ENCODE assay signal across 8 cellular contexts in the genomic region with DNA sequence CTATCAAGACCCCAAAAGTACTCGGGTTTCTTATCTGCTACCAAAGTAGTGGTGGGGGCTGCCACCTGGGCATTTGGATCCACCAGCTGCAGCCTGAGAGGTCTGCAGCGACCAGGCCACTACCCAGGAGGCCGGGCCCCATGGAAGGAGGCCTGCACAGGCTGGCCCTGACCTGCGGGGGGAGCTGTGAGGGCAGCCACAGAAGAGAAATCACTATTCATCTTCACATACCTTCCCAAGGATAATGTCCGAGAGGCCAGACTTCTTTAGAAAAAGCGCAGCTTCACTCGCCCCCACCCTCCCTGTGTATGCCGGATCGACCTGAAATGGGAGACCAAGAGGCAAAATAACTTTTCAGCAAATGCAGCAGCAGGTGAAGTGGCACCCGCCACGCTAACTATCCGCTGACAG. TPM values are rescaled to one million over a fixed set of nuclear protein-coding genes. Genes with fewer than 3 reads are reported as not detected.
DNase-seq lines count a peak whose midpoint lies in the region; ATAC-seq and TF ChIP-seq lines count a peak whose summit lies in the region.

No MANE protein-coding gene starts in this region.

- no peak overlapping the region for H3K4me2 ChIP-seq in HCT116 (ENCODE audit: low read length)

- H3K9me3 ChIP-seq in HCT116 (ENCODE audit: control insufficient read depth in 1 of 2, insufficient read depth in 1 of 2, low read depth in 1 of 2, low read length in 2 of 2), result no peaks in the 10 kb centered on the region

- H3K27ac ChIP-seq in HCT116 (ENCODE audit: low read depth, low read length), result no peak overlapping the region

- POLR2A ChIA-PET in BJ (lab: Charles Lee) (no interaction called here), HCT116 (lab: Charles Lee) (no interaction called here)

- H3K79me2 ChIP-seq in HCT116 (ENCODE audit: insufficient read depth, low read length), result peaks cover 52% of the 10 kb centered on the region

- RAD21 ChIA-PET in HCT116 (lab: Charles Lee; ENCODE audit: low non-redundant PET in 1 of 2, low total read pairs in 2 of 2, uncharacterized antibody in 2 of 2, unreplicated experiment in 2 of 2), result no interaction called here

- TF ChIP-seq RAD21 in HCT116 (IDR thresholded peaks at IDR 0.05; ENCODE audit: low read depth), result peak; percentile 64

- no peaks in the 10 kb centered on the region for H3K9me2 ChIP-seq in HCT116 (ENCODE audit: insufficient read depth)

- intact Hi-C loops in HCT116 (cut with micrococcal nuclease), result no loop called here

- no peak for DNase-seq in BJ (ENCODE audit: low read depth)
- DNase-seq in HCT116 (ENCODE audit: low read depth, low spot score), result no peak
- DNase-seq in activated CD4-positive, alpha-beta T cell treated with anti-CD3 and anti-CD28 coated beads, Interleukin-2, amount 50 U/mL, for 48 hours, result peak; percentile 33 to 44
- no peak for DNase-seq in kidney epithelial cell (ENCODE audit: low read depth)
- DNase-seq in SK-N-DZ (ENCODE audit: low spot score), result no peak

- TF ChIP-seq CTCF in BJ (IDR thresholded peaks at IDR 0.05; ENCODE audit: insufficient read depth, low read depth, low read length) (peak; percentile 51), HCT116 (IDR thresholded peaks at IDR 0.05 in 2 of 3, conservative IDR thresholded peaks at IDR 0.05 in 1 of 3; ENCODE audit: borderline replicate concordance in 1 of 3, insufficient read depth in 1 of 3, low read depth in 2 of 3, low read length in 2 of 3) (peak; percentile 29 to 82 (median 80); a peak in 4 of 6 replicates), kidney epithelial cell (IDR thresholded peaks at IDR 0.05; ENCODE audit: insufficient read depth, low read length, poor library complexity, severe bottlenecking) (peak; percentile 65)

- H3K36me3 ChIP-seq in BJ (ENCODE audit: control insufficient read depth, insufficient read depth, low read length) (peaks cover 5% of the 10 kb centered on the region), HCT116 (ENCODE audit: control insufficient read depth in 1 of 2, insufficient read depth in 2 of 2, low read length in 2 of 2) (peaks cover 0 to 13% of the 10 kb centered on the region in 2 experiments; a peak in 2 of 4 replicates), kidney epithelial cell (ENCODE audit: control insufficient read depth, insufficient read depth, low read length) (no peaks in the 10 kb centered on the region)

- BruUV-seq in HCT116 (replicated peaks; lab: Mats Ljungman, UMichigan), result no TSS peak

- peaks cover 10% of the 10 kb centered on the region; the same call in 1 of the 2 replicates for H4K20me1 ChIP-seq in HCT116 (ENCODE audit: insufficient read depth)

- H3K27me3 ChIP-seq in BJ (ENCODE audit: control insufficient read depth, insufficient read depth, low read length) (no peaks in the 10 kb centered on the region), HCT116 (ENCODE audit: insufficient read depth, low read length) (no peaks in the 10 kb centered on the region), kidney epithelial cell (ENCODE audit: control insufficient read depth, insufficient read depth, low read length) (no peaks in the 10 kb centered on the region)

- H3K4me1 ChIP-seq in HCT116 (ENCODE audit: control insufficient read depth in 1 of 2, insufficient read depth in 2 of 2, low read length in 2 of 2), result peaks cover 0 to 7% of the 10 kb centered on the region in 2 experiments; a peak in 1 of 4 replicates

- ATAC-seq in HCT116 (peak; percentile 93), GM19351 (IDR thresholded peaks at IDR 0.05; ENCODE audit: unreplicated experiment) (no peak), GM21786 (IDR thresholded peaks at IDR 0.05; ENCODE audit: unreplicated experiment) (no peak), GM21723 (IDR thresholded peaks at IDR 0.05; ENCODE audit: unreplicated experiment) (no peak)

- no peak overlapping the region for H3K9ac ChIP-seq in HCT116 (ENCODE audit: low read length)

- no peak for TF ChIP-seq POLR2A in HCT116 (IDR thresholded peaks at IDR 0.05; ENCODE audit: borderline replicate concordance, extremely low read depth, insufficient read depth, insufficient read length)

- H3K4me3 ChIP-seq in BJ (ENCODE audit: low read depth, low read length) (no peak overlapping the region), HCT116 (replicated peaks in 1 of 2; ENCODE audit: low read depth in 1 of 2, low read length in 2 of 2) (no peak overlapping the region), kidney epithelial cell (ENCODE audit: low read depth, low read length) (no peak overlapping the region)

- no peak overlapping the region for H2AFZ ChIP-seq in HCT116 (ENCODE audit: low read depth, low read length, poor library complexity, severe bottlenecking)

- CTCF ChIA-PET in BJ (lab: Yijun Ruan, JAX) (interaction anchor here (0.5 to 1.4 kb wide), 5 partner anchors 8 to 393 kb away, joined by 3 to 8 read pairs (median 4); no protein-coding TSS in a partner anchor), HCT116 (lab: Charles Lee) (interaction anchor here (1.1 to 2.2 kb wide), 5 partner anchors 10 to 73 kb away, joined by 3 to 9 read pairs (median 3); no protein-coding TSS in a partner anchor)

TF ChIP-seq in HCT116, 20 proteins besides CTCF, POLR2A, EP300 and RAD21 (continues in another document):
- TF ChIP-seq CBX3 (IDR thresholded peaks at IDR 0.05; ENCODE audit: low read depth), result no peak
- TF ChIP-seq EZH2 (IDR thresholded peaks at IDR 0.05), result no peak
- no peak for TF ChIP-seq FOSL1 (IDR thresholded peaks at IDR 0.05; ENCODE audit: low read depth)
- no peak for TF ChIP-seq ZNF274 (IDR thresholded peaks at IDR 0.05; ENCODE audit: low read depth, low read length)
- TF ChIP-seq EGR1 (IDR thresholded peaks at IDR 0.05; ENCODE audit: low read depth), result no peak
- TF ChIP-seq SIN3A (IDR thresholded peaks at IDR 0.05; ENCODE audit: low read depth), result no peak
- no peak for TF ChIP-seq POLR2AphosphoS5 (IDR thresholded peaks at IDR 0.05; ENCODE audit: low read depth, low read length)
- TF ChIP-seq SP1 (IDR thresholded peaks at IDR 0.05; ENCODE audit: low read depth), result no peak
- TF ChIP-seq, protein P1, sequence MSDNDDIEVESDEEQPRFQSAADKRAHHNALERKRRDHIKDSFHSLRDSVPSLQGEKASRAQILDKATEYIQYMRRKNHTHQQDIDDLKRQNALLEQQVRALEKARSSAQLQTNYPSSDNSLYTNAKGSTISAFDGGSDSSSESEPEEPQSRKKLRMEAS (IDR thresholded peaks at IDR 0.05), result no peak
- no peak for TF ChIP-seq ZFX (IDR thresholded peaks at IDR 0.05)
- no peak for TF ChIP-seq TCF7L2 (IDR thresholded peaks at IDR 0.05; ENCODE audit: borderline replicate concordance, extremely low read depth, insufficient read depth, insufficient read length)
- TF ChIP-seq YY1 (IDR thresholded peaks at IDR 0.05; ENCODE audit: extremely low read depth, insufficient replicate concordance, low read depth, low read length), result no peak
- TF ChIP-seq, protein P2, sequence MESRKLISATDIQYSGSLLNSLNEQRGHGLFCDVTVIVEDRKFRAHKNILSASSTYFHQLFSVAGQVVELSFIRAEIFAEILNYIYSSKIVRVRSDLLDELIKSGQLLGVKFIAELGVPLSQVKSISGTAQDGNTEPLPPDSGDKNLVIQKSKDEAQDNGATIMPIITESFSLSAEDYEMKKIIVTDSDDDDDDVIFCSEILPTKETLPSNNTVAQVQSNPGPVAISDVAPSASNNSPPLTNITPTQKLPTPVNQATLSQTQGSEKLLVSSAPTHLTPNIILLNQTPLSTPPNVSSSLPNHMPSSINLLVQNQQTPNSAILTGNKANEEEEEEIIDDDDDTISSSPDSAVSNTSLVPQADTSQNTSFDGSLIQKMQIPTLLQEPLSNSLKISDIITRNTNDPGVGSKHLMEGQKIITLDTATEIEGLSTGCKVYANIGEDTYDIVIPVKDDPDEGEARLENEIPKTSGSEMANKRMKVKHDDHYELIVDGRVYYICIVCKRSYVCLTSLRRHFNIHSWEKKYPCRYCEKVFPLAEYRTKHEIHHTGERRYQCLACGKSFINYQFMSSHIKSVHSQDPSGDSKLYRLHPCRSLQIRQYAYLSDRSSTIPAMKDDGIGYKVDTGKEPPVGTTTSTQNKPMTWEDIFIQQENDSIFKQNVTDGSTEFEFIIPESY (IDR thresholded peaks at IDR 0.05; ENCODE audit: extremely low read depth, insufficient replicate concordance, low read length), result no peak
- TF ChIP-seq JUND (IDR thresholded peaks at IDR 0.05), result no peak

RNA-seq across cellular contexts. Expression of a gene that starts 30.1 kb away (rescaled TPM):
- polyA plus RNA-seq in BJ (2011; rRNA removed), result 9.4 and 12.8 TPM in 2 replicates
- polyA minus RNA-seq in BJ (2011; rRNA and poly(A)+ RNA removed), result 17.0 and 21.0 TPM in 2 replicates
- total RNA-seq in HCT116 (2021; ENCODE audit: unreplicated experiment) (37.7 TPM), kidney epithelial cell (11.1 and 16.0 TPM in 2 replicates)
- polyA plus RNA-seq in HCT116 (2012), result 29.6 and 31.2 TPM in 2 replicates
- polyA plus RNA-seq in SK-N-DZ (2014; cell fraction: cytosol; rRNA removed), result 8.4 and 8.6 TPM in 2 replicates
- polyA plus RNA-seq in SK-N-DZ (2014; cell fraction: nucleus; rRNA removed), result 13.1 and 14.7 TPM in 2 replicates

RNA-seq across cellular contexts. Expression of a gene that starts 54.3 kb away (rescaled TPM):
- not detected in 2 replicates for polyA plus RNA-seq in BJ (2011; rRNA removed)
- polyA minus RNA-seq in BJ (2011; rRNA and poly(A)+ RNA removed), result not detected in 2 replicates
- total RNA-seq in HCT116 (2021; ENCODE audit: unreplicated experiment) (not detected), kidney epithelial cell (not detected in 2 replicates)
- polyA plus RNA-seq in HCT116 (2012), result not detected in 2 replicates
- not detected in 2 replicates for polyA plus RNA-seq in SK-N-DZ (2014; cell fraction: cytosol; rRNA removed)
- not detected in 2 replicates for polyA plus RNA-seq in SK-N-DZ (2014; cell fraction: nucleus; rRNA removed)

RNA-seq across cellular contexts. Expression of a gene that starts 54.5 kb away (rescaled TPM):
- polyA plus RNA-seq in BJ (2011; rRNA removed), result 2.8 and 3.4 TPM in 2 replicates
- 1.6 and 1.8 TPM in 2 replicates for polyA minus RNA-seq in BJ (2011; rRNA and poly(A)+ RNA removed)
- 6.8 TPM for total RNA-seq in HCT116 (2021; ENCODE audit: unreplicated experiment)
- polyA plus RNA-seq in HCT116 (2012), result 3.5 and 6.5 TPM in 2 replicates
- 2.5 and 2.7 TPM in 2 replicates for total RNA-seq in kidney epithelial cell
- 3.1 and 5.9 TPM in 2 replicates for polyA plus RNA-seq in SK-N-DZ (2014; cell fraction: cytosol; rRNA removed)
- polyA plus RNA-seq in SK-N-DZ (2014; cell fraction: nucleus; rRNA removed), result 6.7 and 7.9 TPM in 2 replicates

Comparison
In these comparisons a context has a peak if more than half of its experiments do, and no peak if none do; other contexts are left out.
1. DNase-seq: peak in activated CD4-positive, alpha-beta T cell treated with anti-CD3 and anti-CD28 coated beads, Interleukin-2, amount 50 U/mL, for 48 hours (2 of 2); none in BJ (single experiment), HCT116 (single experiment), kidney epithelial cell (single experiment) and SK-N-DZ (single experiment).
2. Peak in every context shown above with its lines, with median percentiles within 50 percentile points of each other: CTCF ChIP-seq.